In genomic region chr6:356828-357251, GRCh38 we compare ENCODE assay signal across 14 cellular contexts. TPM values are rescaled to one million over a fixed set of nuclear protein-coding genes. Genes with fewer than 3 reads are reported as not detected.
A peak's percentile ranks its signal among the peaks of the same experiment; 100 is the strongest.
DNase-seq lines count a peak whose midpoint lies in the region; ATAC-seq, FAIRE-seq and TF ChIP-seq lines count a peak whose summit lies in the region.
"Had no signal": no experiment of that assay in that cellular context is flagged by ENCODE, and none has a peak within 500 bp of the region (broad histone marks: within the 10 kb centered on the region; RNA-seq: fewer than 3 reads in every experiment).

No MANE protein-coding gene starts in this region.

- peak overlapping the region in 7 of 8 donors; percentile 60 to 90 (median 83) for H3K4me3 Mint-ChIP-seq in naive B cell
- H3K4me3 Mint-ChIP-seq: brain had no signal

- TF ChIP-seq POLR2A in H54 (IDR thresholded peaks at IDR 0.05; ENCODE audit: low read depth, low read length) = no peak

- DNase-seq in activated CD4-positive, CD25-positive, alpha-beta regulatory T cell (lab: John Stamatoyannopoulos, UW) = no peak
- DNase-seq in naive B cell (peak; percentile 65), midbrain (lab: John Stamatoyannopoulos, UW) (no peak), H54 (ENCODE audit: insufficient read length, low spot score) (no peak), iPS-NIHi11 (ENCODE audit: low spot score) (no peak)
- DNase-seq: activated CD4-positive, alpha-beta T cell treated with anti-CD3 and anti-CD28 coated beads, Interleukin-2, amount 50 U/mL, for 1 hour; foreskin keratinocyte; NCI-H1417 treated with DMSO at 0.1 percent for 48 hours; testis had no signal

- peaks cover 53 to 94% (median 62%) of the 10 kb centered on the region in 3 donors for H3K4me1 Mint-ChIP-seq in naive B cell

- peak; percentile 85 to 87 for ATAC-seq in activated CD4-positive, CD25-positive, alpha-beta regulatory T cell treated with anti-CD3 and anti-CD28 coated beads, Interleukin-2, amount 50 U/mL, for 24 hours
- ATAC-seq in GM21423 (IDR thresholded peaks at IDR 0.05; ENCODE audit: unreplicated experiment) (peak; percentile 40), HG03354 (IDR thresholded peaks at IDR 0.05; ENCODE audit: poor library complexity, severe bottlenecking, unreplicated experiment) (peak; percentile 61), naive B cell (ENCODE audit: low read depth in 2 of 2) (peak; percentile 84 to 88)
- ATAC-seq: foreskin keratinocyte had no signal

- H3K9me3 Mint-ChIP-seq in naive B cell = peaks cover 0 to 4% (median 0%) of the 10 kb centered on the region in 7 donors

- no peaks in the 10 kb centered on the region for H3K27me3 Mint-ChIP-seq in naive B cell

- no peak for FAIRE-seq in H54 (lab: Jason Lieb, UNC)

- peaks cover 0 to 1% of the 10 kb centered on the region in 2 donors for H3K36me3 Mint-ChIP-seq in naive B cell
- H3K36me3 Mint-ChIP-seq: brain had no signal

- H3K27ac Mint-ChIP-seq in naive B cell = peak overlapping the region; percentile 95 to 98 (median 96)
- H3K27ac Mint-ChIP-seq: brain had no signal

RNA-seq across cellular contexts. Expression of gene IRF4, which starts 34.7 kb away (rescaled TPM):
- polyA plus RNA-seq in naive B cell (ENCODE audit: low read depth in 6 of 6) = 10 to 100 TPM; 20.8 to 45.7 (median 34.9) TPM
- polyA plus RNA-seq: foreskin keratinocyte, smooth muscle cell had no signal
